In genomic region chr17:49217651-49218413, GRCh38 we compare ENCODE assay signal across 8 cellular contexts. TPM values are rescaled to one million over a fixed set of nuclear protein-coding genes. Genes with fewer than 3 reads are reported as not detected.
DNase-seq lines count a peak whose midpoint lies in the region; ATAC-seq and TF ChIP-seq lines count a peak whose summit lies in the region.

No MANE protein-coding gene starts in this region.

- H3K4me1 ChIP-seq in CD8-positive, alpha-beta T cell (ENCODE audit: insufficient read depth, low read length): peaks cover 77% of the 10 kb centered on the region
- H3K4me1 ChIP-seq in prostate gland (replicated peaks): no peaks in the 10 kb centered on the region

- CTCF ChIA-PET in CD8-positive, alpha-beta T cell (lab: Charles Lee): interaction anchor here (1.6 to 13.8 kb wide), 4 partner anchors 10 to 38 kb away, joined by 3 to 179 read pairs (median 12); partner anchors contain the start of gene PHOSPHO1

- TF ChIP-seq POLR2A in Raji (IDR thresholded peaks at IDR 0.05; ENCODE audit: insufficient read depth, low read depth, low read length) (peak; percentile 55), prostate gland (IDR thresholded peaks at IDR 0.05) (no peak)

- peak; percentile 76 for ATAC-seq in CD8-positive, alpha-beta T cell
- ATAC-seq in GM21515 (IDR thresholded peaks at IDR 0.05; ENCODE audit: unreplicated experiment): peak; percentile 45
- ATAC-seq in activated naive CD8-positive, alpha-beta T cell treated with anti-CD3 and anti-CD28 coated beads, Interleukin-2, amount 50 U/mL, for 24 hours: peak; percentile 69

- peaks cover 71% of the 10 kb centered on the region for H3K4me1 Mint-ChIP-seq in CD8-positive, alpha-beta T cell (ENCODE audit: low read depth)
- peaks cover 71% of the 10 kb centered on the region for H3K4me1 Mint-ChIP-seq in activated naive CD8-positive, alpha-beta T cell treated with anti-CD3 and anti-CD28 coated beads, Interleukin-2, amount 50 U/mL, for 24 hours

- peak overlapping the region; percentile 12 for H3K4me3 ChIP-seq in CD8-positive, alpha-beta T cell (ENCODE audit: low read depth, low read length)
- H3K4me3 ChIP-seq in prostate gland: no peak overlapping the region

- 70% methylated on average over 16 of the region's 17 CpGs for WGBS in prostate gland

- peak overlapping the region; percentile 49 for H3K27ac ChIP-seq in CD8-positive, alpha-beta T cell (ENCODE audit: low read depth, low read length)
- H3K27ac ChIP-seq in prostate gland: no peak overlapping the region

- H3K9me3 Mint-ChIP-seq in CD8-positive, alpha-beta T cell: no peaks in the 10 kb centered on the region
- no peaks in the 10 kb centered on the region for H3K9me3 Mint-ChIP-seq in activated naive CD8-positive, alpha-beta T cell treated with anti-CD3 and anti-CD28 coated beads, Interleukin-2, amount 50 U/mL, for 24 hours

- TF ChIP-seq CTCF in CD8-positive, alpha-beta T cell (IDR thresholded peaks at IDR 0.05): no peak
- no peak for TF ChIP-seq CTCF in prostate gland (IDR thresholded peaks at IDR 0.05)

- no peaks in the 10 kb centered on the region for H3K27me3 Mint-ChIP-seq in CD8-positive, alpha-beta T cell (ENCODE audit: low read depth)
- H3K27me3 Mint-ChIP-seq in activated naive CD8-positive, alpha-beta T cell treated with anti-CD3 and anti-CD28 coated beads, Interleukin-2, amount 50 U/mL, for 24 hours: no peaks in the 10 kb centered on the region

- no peaks in the 10 kb centered on the region for H3K9me3 ChIP-seq in CD8-positive, alpha-beta T cell (ENCODE audit: low read length)
- H3K9me3 ChIP-seq in prostate gland: no peaks in the 10 kb centered on the region

- POLR2A ChIA-PET in CD8-positive, alpha-beta T cell (lab: Charles Lee): interaction anchor here (0.6 to 10.0 kb wide), 5 partner anchors 8 to 743 kb away, joined by 3 to 99 read pairs (median 7); partner anchors contain the start of genes ABI3 and GNGT2

- peak overlapping the region; percentile 81 for H3K4me3 Mint-ChIP-seq in CD8-positive, alpha-beta T cell
- H3K4me3 Mint-ChIP-seq in activated naive CD8-positive, alpha-beta T cell treated with anti-CD3 and anti-CD28 coated beads, Interleukin-2, amount 50 U/mL, for 24 hours: peak overlapping the region; percentile 74

- peak; percentile 60 to 89 (median 78) for DNase-seq in CD8-positive, alpha-beta T cell
- peak; percentile 66 for DNase-seq in activated naive CD8-positive, alpha-beta T cell treated with anti-CD3 and anti-CD28 coated beads, Interleukin-2, amount 50 U/mL, for 24 hours
- peak; percentile 14 for DNase-seq in prostate gland (ENCODE audit: low spot score)
- DNase-seq in hepatic stellate cell (ENCODE audit: low spot score): no peak
- DNase-seq in kidney glomerular epithelial cell (lab: John Stamatoyannopoulos, UW): no peak
- no peak for DNase-seq in GOT3 (lab: John Stamatoyannopoulos, UW)

- intact Hi-C loops in CD8-positive, alpha-beta T cell (cut with DNase I, micrococcal nuclease): loop anchor here (1.0 to 10.0 kb wide), 6 partner anchors 8 to 323 kb away; partner anchors contain the start of genes ABI3 (in 2 of the 2), GNGT2 (in 2 of the 2), ZNF652 (in 2 of the 2) and ATP5MC1 (in 1 of the 2)
- intact Hi-C loops in prostate gland (cut with DNase I): no loop called here

- H3K27me3 ChIP-seq in CD8-positive, alpha-beta T cell (ENCODE audit: insufficient read depth, low read length): no peaks in the 10 kb centered on the region
- H3K27me3 ChIP-seq in prostate gland (replicated peaks; ENCODE audit: insufficient read depth): peaks cover 2% of the 10 kb centered on the region

- H3K27ac Mint-ChIP-seq in CD8-positive, alpha-beta T cell: peak overlapping the region; percentile 95
- peak overlapping the region; percentile 91 for H3K27ac Mint-ChIP-seq in activated naive CD8-positive, alpha-beta T cell treated with anti-CD3 and anti-CD28 coated beads, Interleukin-2, amount 50 U/mL, for 24 hours

- H3K36me3 Mint-ChIP-seq in CD8-positive, alpha-beta T cell: peaks cover 37% of the 10 kb centered on the region
- peaks cover 39% of the 10 kb centered on the region for H3K36me3 Mint-ChIP-seq in activated naive CD8-positive, alpha-beta T cell treated with anti-CD3 and anti-CD28 coated beads, Interleukin-2, amount 50 U/mL, for 24 hours (ENCODE audit: low read depth)

- peaks cover 13% of the 10 kb centered on the region for H3K36me3 ChIP-seq in CD8-positive, alpha-beta T cell (ENCODE audit: insufficient read depth, low read length)
- no peaks in the 10 kb centered on the region for H3K36me3 ChIP-seq in prostate gland

RNA-seq across cellular contexts. Expression of gene ABI3, which starts 7.3 kb away (rescaled TPM):
- total RNA-seq in CD8-positive, alpha-beta T cell: 10 to 100 TPM; 12.8 to 13.6 TPM
- 1 to 10 TPM; 3.0 to 9.0 TPM for total RNA-seq in prostate gland

RNA-seq across cellular contexts. Expression of gene GNGT2, which starts 7.5 kb away (rescaled TPM):
- 1 to 10 TPM; 3.7 to 4.1 TPM for total RNA-seq in CD8-positive, alpha-beta T cell
- total RNA-seq in prostate gland: 1 to 10 TPM in 1 of 2 donors, not detected in 1; 3.1 TPM

RNA-seq across cellular contexts. Expression of gene PHOSPHO1, which starts 12.8 kb away (rescaled TPM):
- total RNA-seq in CD8-positive, alpha-beta T cell: not detected
- total RNA-seq in prostate gland: 1 to 10 TPM in 1 of 2 donors, under 1 TPM in 1; 0.55 to 6.3 TPM

Comparison
In these comparisons a context has a peak if more than half of its experiments do, and no peak if none do; other contexts are left out.
1. DNase-seq: peak in CD8-positive, alpha-beta T cell (7 of 7), activated naive CD8-positive, alpha-beta T cell treated with anti-CD3 and anti-CD28 coated beads, Interleukin-2, amount 50 U/mL, for 24 hours (single experiment) and prostate gland (single experiment); none in hepatic stellate cell (single experiment), kidney glomerular epithelial cell (single experiment) and GOT3 (single experiment).
2. Peak in every context shown above with its lines, with median percentiles within 50 percentile points of each other: ATAC-seq.